8 cellular contexts compared by ENCODE assay signal in the genomic region with DNA sequence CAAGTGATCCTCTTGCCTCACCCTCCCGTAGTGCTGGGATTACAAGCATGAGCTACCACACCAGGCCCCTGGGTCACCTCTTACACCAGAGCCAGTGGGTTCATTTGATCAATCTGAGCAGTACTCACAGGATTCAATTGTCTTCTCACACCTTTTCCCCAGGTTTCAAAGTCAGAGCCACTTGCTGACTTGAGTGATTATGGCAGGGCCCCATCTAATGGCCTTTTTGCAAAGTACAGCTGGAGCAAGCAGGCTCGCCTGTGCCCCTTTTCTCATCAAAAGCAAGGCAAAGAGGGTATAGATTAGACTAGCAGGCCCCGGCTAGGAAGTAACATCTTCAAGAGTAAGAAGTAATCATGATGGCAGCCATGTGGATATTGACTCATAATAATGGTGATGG.
A peak's percentile ranks its signal among the peaks of the same experiment; 100 is the strongest.
DNase-seq lines count a peak whose midpoint lies in the region; ATAC-seq and TF ChIP-seq lines count a peak whose summit lies in the region.

No MANE protein-coding gene starts in this region.

- peak; percentile 43 for ATAC-seq in central memory CD8-positive, alpha-beta T cell (replicated peaks; ENCODE audit: extremely low read depth, poor library complexity, severe bottlenecking)

- H3K4me1 ChIP-seq in mesendoderm (ENCODE audit: control insufficient read depth, low read depth, low read length) = no peaks in the 10 kb centered on the region

- H2BK120ac ChIP-seq in mesendoderm (ENCODE audit: low read depth, low read length) = no peak overlapping the region

- no peak overlapping the region for H3K56ac ChIP-seq in mesendoderm (ENCODE audit: low read length)

- H2AK5ac ChIP-seq in mesendoderm (ENCODE audit: low read length) = no peak overlapping the region

- H3K4me3 ChIP-seq in GM12864 (ENCODE audit: low read depth, low read length) (no peak overlapping the region), mesendoderm (ENCODE audit: low read length) (no peak overlapping the region)

- no peak overlapping the region for H3K9ac ChIP-seq in mesendoderm (ENCODE audit: low read length)

- no peaks in the 10 kb centered on the region for H3K36me3 Mint-ChIP-seq in T-helper 2 cell treated with Interferon-gamma antibody and Interleukin-4, amounts not matched to agents 5 μg/mL and 100 μg/mL, for 36 hours (ENCODE audit: low read depth)
- peaks cover 22% of the 10 kb centered on the region for H3K36me3 Mint-ChIP-seq in central memory CD8-positive, alpha-beta T cell (ENCODE audit: insufficient read depth)

- no peaks in the 10 kb centered on the region for H3K27me3 Mint-ChIP-seq in T-helper 2 cell treated with Interferon-gamma antibody and Interleukin-4, amounts not matched to agents 5 μg/mL and 100 μg/mL, for 36 hours (ENCODE audit: low read depth)
- H3K27me3 Mint-ChIP-seq in central memory CD8-positive, alpha-beta T cell = no peaks in the 10 kb centered on the region

- H3K36me3 ChIP-seq in mesendoderm (ENCODE audit: control insufficient read depth, insufficient read depth, low read length) = no peaks in the 10 kb centered on the region

- H2BK15ac ChIP-seq in mesendoderm (replicated peaks; ENCODE audit: low read depth) = no peak overlapping the region

- no peak overlapping the region for H3K23ac ChIP-seq in mesendoderm (ENCODE audit: low read length)

- no peak overlapping the region for H3K4me3 Mint-ChIP-seq in T-helper 2 cell treated with Interferon-gamma antibody and Interleukin-4, amounts not matched to agents 5 μg/mL and 100 μg/mL, for 36 hours
- H3K4me3 Mint-ChIP-seq in central memory CD8-positive, alpha-beta T cell = no peak overlapping the region

- H4K5ac ChIP-seq in mesendoderm (ENCODE audit: low read length) = no peak overlapping the region

- no peaks in the 10 kb centered on the region for H3K4me1 Mint-ChIP-seq in T-helper 2 cell treated with Interferon-gamma antibody and Interleukin-4, amounts not matched to agents 5 μg/mL and 100 μg/mL, for 36 hours (ENCODE audit: low read depth)
- peaks cover 40% of the 10 kb centered on the region for H3K4me1 Mint-ChIP-seq in central memory CD8-positive, alpha-beta T cell

- no peak overlapping the region for H3K4ac ChIP-seq in mesendoderm (ENCODE audit: low read depth, low read length)

- H3K9me3 Mint-ChIP-seq in T-helper 2 cell treated with Interferon-gamma antibody and Interleukin-4, amounts not matched to agents 5 μg/mL and 100 μg/mL, for 36 hours = no peaks in the 10 kb centered on the region
- no peaks in the 10 kb centered on the region for H3K9me3 Mint-ChIP-seq in central memory CD8-positive, alpha-beta T cell

- peak; percentile 29 for DNase-seq in A172 (ENCODE audit: low spot score)
- peak; percentile 43 for DNase-seq in GM12864 (ENCODE audit: low read depth)
- DNase-seq in M059J (ENCODE audit: low read depth) = peak; percentile 55
- DNase-seq in T-helper 2 cell treated with Interferon-gamma antibody and Interleukin-4, amounts not matched to agents 5 μg/mL and 100 μg/mL, for 36 hours (ENCODE audit: low spot score) = peak; percentile 7
- DNase-seq in central memory CD8-positive, alpha-beta T cell (ENCODE audit: low spot score in 2 of 2) = peak in 1 of 2 donors; percentile 26
- DNase-seq in mesendoderm = peak; percentile 88
- DNase-seq in DMS79 (lab: John Stamatoyannopoulos, UW) = no peak
- DNase-seq in NCI-H2171 treated with DMSO at 0.1 percent for 48 hours (lab: John Stamatoyannopoulos, UW) = no peak

- no peak overlapping the region for H3K27ac Mint-ChIP-seq in T-helper 2 cell treated with Interferon-gamma antibody and Interleukin-4, amounts not matched to agents 5 μg/mL and 100 μg/mL, for 36 hours
- peak overlapping the region; percentile 11 for H3K27ac Mint-ChIP-seq in central memory CD8-positive, alpha-beta T cell (ENCODE audit: low read depth)

- H3K18ac ChIP-seq in mesendoderm (ENCODE audit: low read length) = no peak overlapping the region

- no peaks in the 10 kb centered on the region for H3K27me3 ChIP-seq in mesendoderm (ENCODE audit: insufficient read depth, low read length, poor library complexity)

- no peak overlapping the region for H2BK5ac ChIP-seq in mesendoderm (ENCODE audit: low read length)

- WGBS in mesendoderm (ENCODE audit: extremely low coverage, insufficient coverage, low lambda C conversion rate) = no CpG with 5 or more reads among the region's 3 CpGs

- peak; percentile 68 for TF ChIP-seq CTCF in GM12864 (IDR thresholded peaks at IDR 0.05; ENCODE audit: low read depth, low read length, missing control alignments)

- no peak overlapping the region for H3K4me2 ChIP-seq in mesendoderm (ENCODE audit: low read length)

- H3K79me2 ChIP-seq in mesendoderm (ENCODE audit: control insufficient read depth, insufficient read depth, low read length) = no peaks in the 10 kb centered on the region

- H3K27ac ChIP-seq in mesendoderm (ENCODE audit: low read depth, low read length) = no peak overlapping the region

- no peak overlapping the region for H4K8ac ChIP-seq in mesendoderm (ENCODE audit: low read depth, low read length)

- no peaks in the 10 kb centered on the region for H3K79me1 ChIP-seq in mesendoderm (ENCODE audit: low read length)

Comparison
In these comparisons a context has a peak if more than half of its experiments do, and no peak if none do; other contexts are left out.
1. DNase-seq: peak in A172 (single experiment), GM12864 (single experiment), M059J (single experiment), T-helper 2 cell treated with Interferon-gamma antibody and Interleukin-4, amounts not matched to agents 5 μg/mL and 100 μg/mL, for 36 hours (single experiment) and mesendoderm (single experiment); none in DMS79 (single experiment) and NCI-H2171 treated with DMSO at 0.1 percent for 48 hours (single experiment).